2 cellular contexts compared by ENCODE assay signal in genomic region chr7:155886391-155887173, GRCh38.
TF ChIP-seq lines count a peak whose summit lies in the region.

No MANE protein-coding gene starts in this region.

TF ChIP-seq in HepG2, 621 proteins besides CTCF, POLR2A, EP300 and RAD21 (continues in another document):
- TF ChIP-seq MAX (IDR thresholded peaks at IDR 0.05) (peak; percentile 56; the same call in 1 of the 2 replicates), ZHX1 (CRISPR knock-in tag; IDR thresholded peaks at IDR 0.05; ENCODE audit: low read depth) (no peak), MYC (CRISPR knock-in tag; IDR thresholded peaks at IDR 0.05; ENCODE audit: borderline replicate concordance) (peak; percentile 43; the same call in 1 of the 2 replicates), ZFAT (CRISPR knock-in tag; conservative IDR thresholded peaks at IDR 0.05) (no peak), GMEB2 (CRISPR knock-in tag; IDR thresholded peaks at IDR 0.05; ENCODE audit: low read depth) (no peak), ZNF687 (CRISPR knock-in tag; IDR thresholded peaks at IDR 0.05) (peak; percentile 32; the same call in 1 of the 2 replicates), MAFF (IDR thresholded peaks at IDR 0.05; ENCODE audit: low read depth, low read length) (no peak), MED8 (CRISPR knock-in tag; IDR thresholded peaks at IDR 0.05; ENCODE audit: insufficient replicate concordance) (no peak), KLF6 (CRISPR knock-in tag; IDR thresholded peaks at IDR 0.05) (no peak), ATRX (CRISPR knock-in tag; IDR thresholded peaks at IDR 0.05; ENCODE audit: borderline replicate concordance) (no peak)

TF ChIP-seq in IMR-90, 13 proteins besides CTCF, POLR2A, EP300 and RAD21 (continued from another document):
- TF ChIP-seq USF2 (IDR thresholded peaks at IDR 0.05; ENCODE audit: low read depth, low read length) = no peak
- no peak for TF ChIP-seq RFX5 (IDR thresholded peaks at IDR 0.05; ENCODE audit: low read depth, low read length)
- TF ChIP-seq NFE2L2 (IDR thresholded peaks at IDR 0.05; ENCODE audit: low read depth, low read length) = no peak
- no peak for TF ChIP-seq RCOR1 (IDR thresholded peaks at IDR 0.05; ENCODE audit: insufficient replicate concordance, low read length)
- TF ChIP-seq SMC3 (IDR thresholded peaks at IDR 0.05; ENCODE audit: low read depth, low read length) = no peak
- no peak for TF ChIP-seq ELK1 (IDR thresholded peaks at IDR 0.05; ENCODE audit: borderline replicate concordance, low read depth, low read length)
- no peak for TF ChIP-seq BHLHE40 (IDR thresholded peaks at IDR 0.05; ENCODE audit: low read depth, low read length)
- TF ChIP-seq CHD1 (IDR thresholded peaks at IDR 0.05; ENCODE audit: low read depth, low read length) = no peak
- TF ChIP-seq MAFK (IDR thresholded peaks at IDR 0.05; ENCODE audit: low read depth, low read length) = no peak
